Comparison of ENCODE assay signal across 8 cellular contexts in genomic region chr1:113073457-113073950, GRCh38. TPM values are rescaled to one million over a fixed set of nuclear protein-coding genes. Genes with fewer than 3 reads are reported as not detected.
DNase-seq lines count a peak whose midpoint lies in the region; ATAC-seq and TF ChIP-seq lines count a peak whose summit lies in the region.

No MANE protein-coding gene starts in this region.

- H3K27me3 ChIP-seq in BE2C (no peaks in the 10 kb centered on the region), SU-DHL-6 (ENCODE audit: low read length) (no peaks in the 10 kb centered on the region), fibroblast of lung (ENCODE audit: control insufficient read depth, insufficient read depth, low read length) (no peaks in the 10 kb centered on the region)

- H2AFZ ChIP-seq in SU-DHL-6 (ENCODE audit: low read depth, low read length, severe bottlenecking) = peak overlapping the region; percentile 83
- H2AFZ ChIP-seq in fibroblast of lung (ENCODE audit: low read length) = peak overlapping the region; percentile 97

- peaks cover 8% of the 10 kb centered on the region for H3K9me3 Mint-ChIP-seq in nephron progenitor cell

- no peaks in the 10 kb centered on the region for H3K27me3 Mint-ChIP-seq in nephron progenitor cell (ENCODE audit: low read depth, poor library complexity)

- H3K27ac Mint-ChIP-seq in nephron progenitor cell = peak overlapping the region; percentile 99

- no peak for DNase-seq in BE2C
- DNase-seq in fibroblast of lung (ENCODE audit: low read depth in 2 of 2) = peak; percentile 62 to 67
- DNase-seq in nephron progenitor cell = peak; percentile 72
- no peak for DNase-seq in middle frontal gyrus (ENCODE audit: extremely low spot score, low spot score)
- DNase-seq in NCI-H345 treated with DMSO at 0.1 percent for 48 hours (lab: John Stamatoyannopoulos, UW; ENCODE audit: unreplicated experiment) = no peak

- peak overlapping the region; percentile 92 for H3K4me3 ChIP-seq in BE2C (ENCODE audit: low read depth, low read length)
- peak overlapping the region; percentile 74 for H3K4me3 ChIP-seq in SU-DHL-6 (ENCODE audit: insufficient read depth, low read length, poor library complexity, severe bottlenecking)
- H3K4me3 ChIP-seq in fibroblast of lung (replicated peaks in 1 of 4; ENCODE audit: control extremely low read depth in 1 of 4, insufficient read depth in 1 of 4, low read depth in 3 of 4, low read length in 4 of 4) = peak overlapping the region; percentile 83 to 98 (median 84)

- no peaks in the 10 kb centered on the region for H3F3A ChIP-seq in SU-DHL-6 (ENCODE audit: insufficient read depth)

- H3K4me3 Mint-ChIP-seq in nephron progenitor cell = peak overlapping the region; percentile 98

- peaks cover 10% of the 10 kb centered on the region for H3K36me3 ChIP-seq in BE2C
- H3K36me3 ChIP-seq in SU-DHL-6 (ENCODE audit: low read length) = no peaks in the 10 kb centered on the region
- H3K36me3 ChIP-seq in fibroblast of lung (ENCODE audit: control insufficient read depth, insufficient read depth, low read length) = no peaks in the 10 kb centered on the region

- peaks cover 31% of the 10 kb centered on the region for H3K4me1 Mint-ChIP-seq in nephron progenitor cell

- H3K9me3 ChIP-seq in BE2C = no peaks in the 10 kb centered on the region
- H3K9me3 ChIP-seq in SU-DHL-6 (ENCODE audit: insufficient read depth, low read length) = no peaks in the 10 kb centered on the region
- no peaks in the 10 kb centered on the region for H3K9me3 ChIP-seq in fibroblast of lung (ENCODE audit: control insufficient read depth, insufficient read depth, low read depth, low read length)

- H4K20me1 ChIP-seq in SU-DHL-6 (ENCODE audit: low read depth, low read length) = no peaks in the 10 kb centered on the region
- no peaks in the 10 kb centered on the region for H4K20me1 ChIP-seq in fibroblast of lung (ENCODE audit: control insufficient read depth, extremely low read depth, insufficient read depth, low read length)

- H3K9ac ChIP-seq in SU-DHL-6 (ENCODE audit: low read length) (peak overlapping the region; percentile 78), fibroblast of lung (ENCODE audit: insufficient read depth, low read length) (peak overlapping the region; percentile 70)

- H3K4me2 ChIP-seq in SU-DHL-6 (ENCODE audit: low read depth, low read length, poor library complexity, severe bottlenecking) = peak overlapping the region; percentile 71
- peak overlapping the region; percentile 74 for H3K4me2 ChIP-seq in fibroblast of lung (ENCODE audit: extremely low read depth, insufficient read depth, low read length)

- H3K9me2 ChIP-seq in SU-DHL-6 (replicated peaks; ENCODE audit: insufficient read depth, low read length) = no peaks in the 10 kb centered on the region

- H3K79me2 ChIP-seq in SU-DHL-6 (ENCODE audit: insufficient read depth, low read length) = peaks cover 40% of the 10 kb centered on the region
- H3K79me2 ChIP-seq in fibroblast of lung (ENCODE audit: control insufficient read depth, insufficient read depth, low read length) = peaks cover 38% of the 10 kb centered on the region

- peak; percentile 48 for TF ChIP-seq CTCF in BE2C (IDR thresholded peaks at IDR 0.05; ENCODE audit: low read depth, low read length)
- TF ChIP-seq CTCF in SU-DHL-6 (IDR thresholded peaks at IDR 0.05; ENCODE audit: insufficient read depth, low read length, poor library complexity, severe bottlenecking) = no peak
- peak; percentile 41 to 46 for TF ChIP-seq CTCF in fibroblast of lung (conservative IDR thresholded peaks at IDR 0.05 in 1 of 2, IDR thresholded peaks at IDR 0.05 in 1 of 2; ENCODE audit: low read depth in 1 of 2, low read length in 2 of 2)
- no peak for TF ChIP-seq CTCF in nephron progenitor cell (IDR thresholded peaks at IDR 0.05)

- peak overlapping the region; percentile 60 for H3K27ac ChIP-seq in SU-DHL-6 (ENCODE audit: low read depth, low read length)
- H3K27ac ChIP-seq in fibroblast of lung (ENCODE audit: insufficient read depth, low read length) = peak overlapping the region; percentile 87

- ATAC-seq in GM18520 (IDR thresholded peaks at IDR 0.05; ENCODE audit: unreplicated experiment) (peak; percentile 8), HG03066 (IDR thresholded peaks at IDR 0.05; ENCODE audit: low read depth, unreplicated experiment) (peak; percentile 20)

- peaks cover 4% of the 10 kb centered on the region for H3K4me1 ChIP-seq in BE2C
- H3K4me1 ChIP-seq in fibroblast of lung (ENCODE audit: control insufficient read depth, extremely low read depth, insufficient read depth, low read length) = no peaks in the 10 kb centered on the region

- peaks cover 25% of the 10 kb centered on the region for H3K36me3 Mint-ChIP-seq in nephron progenitor cell (ENCODE audit: low read depth)

RNA-seq across cellular contexts. Expression of gene LRIG2, which starts 0.5 kb away (rescaled TPM):
- polyA plus RNA-seq in BE2C (2012; ENCODE audit: insufficient read depth, insufficient read length, low read depth) = 5.7 TPM
- total RNA-seq in fibroblast of lung = 10.3 and 14.7 TPM in 2 replicates
- 5.8 and 9.4 TPM in 2 replicates for polyA plus RNA-seq in fibroblast of lung
- 3.4 and 4.2 TPM in 2 replicates for polyA plus RNA-seq in fibroblast of lung (2012)
- polyA minus RNA-seq in fibroblast of lung (ENCODE audit: low replicate concordance) = 9.4 and 18.0 TPM in 2 replicates

Comparison
In these comparisons a context has a peak if more than half of its experiments do, and no peak if none do; other contexts are left out.
1. DNase-seq: peak in fibroblast of lung (2 of 2) and nephron progenitor cell (single experiment); none in BE2C (single experiment), middle frontal gyrus (single experiment) and NCI-H345 treated with DMSO at 0.1 percent for 48 hours (single experiment).
2. CTCF ChIP-seq: peak in BE2C (single experiment) and fibroblast of lung (2 of 2); none in SU-DHL-6 (single experiment) and nephron progenitor cell (single experiment).
3. Peak in every context shown above with its lines, with median percentiles within 50 percentile points of each other: H3K4me3 ChIP-seq.